In the genomic region with DNA sequence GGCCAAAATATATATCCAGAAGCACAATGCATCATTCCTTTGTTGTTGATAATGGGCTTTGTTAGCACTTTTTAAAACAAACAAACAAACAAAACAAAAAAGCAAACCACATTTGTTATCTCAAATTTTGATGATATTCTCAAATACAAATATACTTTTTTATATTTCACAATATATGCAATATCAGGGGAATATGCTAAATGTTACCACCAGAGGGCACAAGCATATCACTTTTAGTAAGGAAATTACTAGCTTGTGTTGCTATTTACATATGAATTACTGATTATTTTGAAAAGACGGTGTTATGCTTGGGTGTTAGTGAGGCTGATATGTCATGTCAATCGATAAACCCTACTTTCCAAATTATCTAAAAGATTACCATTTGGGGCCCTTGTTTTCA, we compare ENCODE assay signal across 8 cellular contexts. TPM values are rescaled to one million over a fixed set of nuclear protein-coding genes. Genes with fewer than 3 reads are reported as not detected.
DNase-seq lines count a peak whose midpoint lies in the region; ATAC-seq and TF ChIP-seq lines count a peak whose summit lies in the region.

No MANE protein-coding gene starts in this region.

- CTCF ChIA-PET in AG04450 (lab: Charles Lee), result interaction anchor here (0.6 to 2.7 kb wide), 9 partner anchors 9 to 667 kb away, joined by 3 to 16 read pairs (median 4); no protein-coding TSS in a partner anchor
- CTCF ChIA-PET in RWPE1 (lab: Yijun Ruan, JAX), result no interaction called here

- no peaks in the 10 kb centered on the region for H3K36me3 Mint-ChIP-seq in activated T-cell treated with anti-CD3 and anti-CD28 coated beads, Interleukin-2, amount 50 U/mL, for 4 hours (ENCODE audit: insufficient read depth)

- DNase-seq in AG04450 (ENCODE audit: low read depth, low spot score) (no peak), RWPE1 (ENCODE audit: low spot score) (peak; percentile 10), foreskin melanocyte (peak; percentile 8), omental fat pad (ENCODE audit: low spot score) (no peak), NCI-H1930 (lab: John Stamatoyannopoulos, UW) (no peak)
- DNase-seq in activated T-cell treated with anti-CD3 and anti-CD28 coated beads, Interleukin-2, amount 50 U/mL, for 4 hours, result no peak

- H3K4me1 Mint-ChIP-seq in activated T-cell treated with anti-CD3 and anti-CD28 coated beads, Interleukin-2, amount 50 U/mL, for 4 hours (ENCODE audit: low read depth), result no peaks in the 10 kb centered on the region

- peaks cover 2% of the 10 kb centered on the region for H3K27me3 Mint-ChIP-seq in activated T-cell treated with anti-CD3 and anti-CD28 coated beads, Interleukin-2, amount 50 U/mL, for 4 hours (ENCODE audit: low read depth)

- no peak overlapping the region for H3K4me3 Mint-ChIP-seq in activated T-cell treated with anti-CD3 and anti-CD28 coated beads, Interleukin-2, amount 50 U/mL, for 4 hours

- TF ChIP-seq CTCF in AG04450 (IDR thresholded peaks at IDR 0.05; ENCODE audit: low read depth, low read length) (peak; percentile 50), GM12875 (IDR thresholded peaks at IDR 0.05; ENCODE audit: borderline replicate concordance, insufficient read depth, low read depth, low read length) (0 out of 2 replicates have a peak, but pooled peaks have one; percentile 13), RWPE1 (conservative IDR thresholded peaks at IDR 0.05; ENCODE audit: low read depth) (peak; percentile 50), omental fat pad (IDR thresholded peaks at IDR 0.05) (peak in 1 of 3 donors; percentile 21)

- H3K27ac ChIP-seq in AG04450 (ENCODE audit: low read depth, low read length), result no peak overlapping the region
- no peak overlapping the region for H3K27ac ChIP-seq in RWPE1

- no peaks in the 10 kb centered on the region for H3K9me3 Mint-ChIP-seq in activated T-cell treated with anti-CD3 and anti-CD28 coated beads, Interleukin-2, amount 50 U/mL, for 4 hours

- no peak for ATAC-seq in activated T-cell treated with anti-CD3 and anti-CD28 coated beads, Interleukin-2, amount 50 U/mL, for 4 hours
- no peak for ATAC-seq in omental fat pad (ENCODE audit: low FRiP score)
- no peak for ATAC-seq in GM19351 (IDR thresholded peaks at IDR 0.05; ENCODE audit: unreplicated experiment)

- no peaks in the 10 kb centered on the region for H3K9me3 ChIP-seq in AG04450 (ENCODE audit: control insufficient read depth, insufficient read depth, low read length)

- H3K27me3 ChIP-seq in AG04450 (ENCODE audit: control insufficient read depth, insufficient read depth, low read length), result no peaks in the 10 kb centered on the region

- POLR2A ChIA-PET in AG04450 (lab: Yijun Ruan, JAX) (no interaction called here), RWPE1 (lab: Yijun Ruan, JAX; ENCODE audit: low non-redundant PET) (no interaction called here)

- H3K4me3 ChIP-seq in AG04450 (ENCODE audit: low read depth, low read length) (no peak overlapping the region), GM12875 (ENCODE audit: low read depth, low read length) (no peak overlapping the region)

RNA-seq across cellular contexts. Expression of gene RIPPLY1, which starts 29.1 kb away (rescaled TPM):
- polyA plus RNA-seq in AG04450 (2011; rRNA removed), result not detected in 2 replicates
- not detected in 2 replicates for polyA minus RNA-seq in AG04450 (2011; rRNA and poly(A)+ RNA removed)
- not detected for total RNA-seq in activated T-cell treated with anti-CD3 and anti-CD28 coated beads, Interleukin-2, amount 50 U/mL, for 4 hours
- total RNA-seq in omental fat pad, result under 1 TPM in 1 of 4 donors, not detected in 3; 0.82 TPM

RNA-seq across cellular contexts. Expression of gene CLDN2, which starts 46.1 kb away (rescaled TPM):
- polyA plus RNA-seq in AG04450 (2011; rRNA removed), result 0.04 TPM in 1 of 2 replicates, not detected in the other
- not detected in 2 replicates for polyA minus RNA-seq in AG04450 (2011; rRNA and poly(A)+ RNA removed)
- total RNA-seq in activated T-cell treated with anti-CD3 and anti-CD28 coated beads, Interleukin-2, amount 50 U/mL, for 4 hours, result not detected
- total RNA-seq in omental fat pad, result 1 to 10 TPM in 1 of 4 donors, under 1 TPM in 3; 0.24 to 2.4 (median 0.30) TPM

Comparison
In these comparisons a context has a peak if more than half of its experiments do, and no peak if none do; other contexts are left out.
1. DNase-seq: peak in RWPE1 (single experiment) and foreskin melanocyte (single experiment); none in AG04450 (single experiment), activated T-cell treated with anti-CD3 and anti-CD28 coated beads, Interleukin-2, amount 50 U/mL, for 4 hours (single experiment), omental fat pad (single experiment) and NCI-H1930 (0 of 2).